In genomic region chr10:46091080-46091833, GRCh38 we compare ENCODE assay signal across 11 cellular contexts. TPM values are rescaled to one million over a fixed set of nuclear protein-coding genes. Genes with fewer than 3 reads are reported as not detected.
DNase-seq lines count a peak whose midpoint lies in the region; ATAC-seq and TF ChIP-seq lines count a peak whose summit lies in the region.
"Had no signal": no experiment of that assay in that cellular context is flagged by ENCODE, and none has a peak within 500 bp of the region (broad histone marks: within the 10 kb centered on the region; RNA-seq: fewer than 3 reads in every experiment).

No MANE protein-coding gene starts in this region.

- WGBS in endodermal cell (ENCODE audit: insufficient coverage in 1 of 2, insufficient read length in 1 of 2), 2 experiments = 79 to 85% methylated on average over 6 to 9 of the region's 9 CpGs

- H3K27me3 ChIP-seq in endodermal cell (ENCODE audit: control insufficient read depth, insufficient read depth, low read length, poor library complexity, severe bottlenecking) (no peaks in the 10 kb centered on the region), upper lobe of right lung (no peaks in the 10 kb centered on the region), tibial artery (peaks cover 0 to 6% of the 10 kb centered on the region in 2 donors)
- H3K27me3 ChIP-seq: colonic mucosa had no signal

- H3K36me3 Mint-ChIP-seq in T-helper 17 cell (ENCODE audit: low read depth) (no peaks in the 10 kb centered on the region), endodermal cell (ENCODE audit: low read depth) (peaks cover 3% of the 10 kb centered on the region)

- peak; percentile 28 for DNase-seq in stimulated activated CD4-positive, alpha-beta T cell treated with anti-CD3 and anti-CD28 coated beads, Interleukin-1b, Interleukin-23, amount 100 ng/mL, for 48 hours
- no peak for DNase-seq in stimulated activated CD4-positive, alpha-beta T cell treated with anti-CD3 and anti-CD28 coated beads, Interleukin-12 subunit alpha, Interleukin-12 subunit beta, amount 100 ng/mL, for 4 hours
- DNase-seq in T-helper 17 cell = no peak
- peak; percentile 61 for DNase-seq in endodermal cell
- no peak for DNase-seq in upper lobe of right lung
- no peak for DNase-seq in SHP77 treated with DMSO at 0.1 percent for 48 hours (lab: John Stamatoyannopoulos, UW)
- DNase-seq in DMS153 treated with DMSO at 0.1 percent for 48 hours (lab: John Stamatoyannopoulos, UW; ENCODE audit: unreplicated experiment) = no peak
- no peak for DNase-seq in tibial artery
- DNase-seq: colonic mucosa, NCI-H2029 treated with DMSO at 0.1 percent for 48 hours had no signal

- peaks cover 4% of the 10 kb centered on the region for H3K9me3 Mint-ChIP-seq in endodermal cell

- ATAC-seq in T-helper 17 cell = no peak
- ATAC-seq in upper lobe of right lung = peak; percentile 10

- H3K27ac ChIP-seq in endodermal cell (ENCODE audit: low read depth, low read length) (no peak overlapping the region), upper lobe of right lung (no peak overlapping the region), tibial artery (no peak overlapping the region)
- H3K27ac ChIP-seq: colonic mucosa had no signal

- H3K9ac ChIP-seq in endodermal cell (ENCODE audit: extremely low read depth, low read length, poor library complexity, severe bottlenecking) = no peak overlapping the region

- H3K36me3 ChIP-seq in endodermal cell (ENCODE audit: control insufficient read depth, insufficient read depth, low read length) (no peaks in the 10 kb centered on the region), upper lobe of right lung (no peaks in the 10 kb centered on the region), tibial artery (no peaks in the 10 kb centered on the region)
- H3K36me3 ChIP-seq: colonic mucosa had no signal

- H3K4me3 ChIP-seq in endodermal cell (ENCODE audit: low read length) (no peak overlapping the region), upper lobe of right lung (no peak overlapping the region), tibial artery (no peak overlapping the region)
- H3K4me3 ChIP-seq: colonic mucosa had no signal

- H3K4me1 ChIP-seq in endodermal cell (ENCODE audit: control insufficient read depth, insufficient read depth, low read length) = peaks cover 15% of the 10 kb centered on the region
- no peaks in the 10 kb centered on the region for H3K4me1 ChIP-seq in upper lobe of right lung
- no peaks in the 10 kb centered on the region for H3K4me1 ChIP-seq in tibial artery
- H3K4me1 ChIP-seq: colonic mucosa had no signal

- no peaks in the 10 kb centered on the region for H3K27me3 Mint-ChIP-seq in T-helper 17 cell
- no peaks in the 10 kb centered on the region for H3K27me3 Mint-ChIP-seq in endodermal cell (ENCODE audit: insufficient read depth)

- H3K27ac Mint-ChIP-seq in T-helper 17 cell = peak overlapping the region; percentile 57
- H3K27ac Mint-ChIP-seq in endodermal cell = no peak overlapping the region

- H3K9me3 ChIP-seq in T-helper 17 cell (ENCODE audit: control insufficient read depth, low read length, poor library complexity, severe bottlenecking) = no peaks in the 10 kb centered on the region
- no peaks in the 10 kb centered on the region for H3K9me3 ChIP-seq in endodermal cell (ENCODE audit: control insufficient read depth, low read length)
- no peaks in the 10 kb centered on the region for H3K9me3 ChIP-seq in upper lobe of right lung
- H3K9me3 ChIP-seq in tibial artery = no peaks in the 10 kb centered on the region
- H3K9me3 ChIP-seq: colonic mucosa had no signal

- TF ChIP-seq CTCF in endodermal cell (conservative IDR thresholded peaks at IDR 0.05) (no peak), upper lobe of right lung (IDR thresholded peaks at IDR 0.05) (no peak), tibial artery (IDR thresholded peaks at IDR 0.05) (no peak)

- peak overlapping the region; percentile 66 for H3K4me3 Mint-ChIP-seq in T-helper 17 cell
- no peak overlapping the region for H3K4me3 Mint-ChIP-seq in endodermal cell

- H3K4me1 Mint-ChIP-seq in T-helper 17 cell (peaks cover 24% of the 10 kb centered on the region), endodermal cell (peaks cover 4% of the 10 kb centered on the region)

- intact Hi-C loops in upper lobe of right lung (cut with DNase I) = no loop called here
- intact Hi-C loops in tibial artery (cut with DNase I; ENCODE audit: low total_unique reads) = no loop called here

RNA-seq across cellular contexts. Expression of gene MSMB, which starts 45.2 kb away (rescaled TPM):
- total RNA-seq in T-helper 17 cell = not detected
- 1 to 10 TPM; 2.4 to 2.9 TPM for total RNA-seq in endodermal cell
- polyA plus RNA-seq in endodermal cell (2013, experiment 1 of 2) = 1.00 TPM
- polyA plus RNA-seq in endodermal cell (2013, experiment 2 of 2) = not detected
- not detected for total RNA-seq in upper lobe of right lung
- total RNA-seq: colonic mucosa, pulmonary artery endothelial cell had no signal

Comparison
In these comparisons a context has a peak if more than half of its experiments do, and no peak if none do; other contexts are left out.
1. DNase-seq: peak in stimulated activated CD4-positive, alpha-beta T cell treated with anti-CD3 and anti-CD28 coated beads, Interleukin-1b, Interleukin-23, amount 100 ng/mL, for 48 hours (single experiment) and endodermal cell (single experiment); none in stimulated activated CD4-positive, alpha-beta T cell treated with anti-CD3 and anti-CD28 coated beads, Interleukin-12 subunit alpha, Interleukin-12 subunit beta, amount 100 ng/mL, for 4 hours (single experiment), T-helper 17 cell (0 of 3), upper lobe of right lung (single experiment), SHP77 treated with DMSO at 0.1 percent for 48 hours (single experiment), DMS153 treated with DMSO at 0.1 percent for 48 hours (single experiment) and tibial artery (0 of 2).